In the genomic region with DNA sequence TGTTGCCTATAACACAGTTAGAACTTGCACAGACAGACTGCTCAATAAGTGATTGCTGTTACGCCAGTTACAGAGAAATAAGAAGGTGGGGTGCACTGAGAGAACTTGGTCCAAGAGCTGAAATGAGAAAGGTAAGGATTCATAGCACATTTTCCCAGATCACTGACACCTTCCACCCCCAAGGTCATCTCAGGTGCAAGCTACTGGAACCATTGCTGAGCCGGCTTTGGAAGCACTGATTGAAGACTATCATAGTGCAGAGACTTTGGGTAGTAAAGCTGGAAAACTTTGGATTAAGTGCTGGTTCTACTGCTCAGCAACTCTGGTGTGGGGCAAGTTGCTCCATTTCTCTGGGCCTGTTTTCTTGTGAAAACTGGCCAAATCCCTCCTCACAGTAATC, we compare ENCODE assay signal across 1 cellular context.
A peak's percentile ranks its signal among the peaks of the same experiment; 100 is the strongest.
TF ChIP-seq lines count a peak whose summit lies in the region.

No MANE protein-coding gene starts in this region.

TF ChIP-seq in HepG2, 621 proteins besides CTCF, POLR2A, EP300 and RAD21:
- TF ChIP-seq ZMAT3 (CRISPR knock-in tag; conservative IDR thresholded peaks at IDR 0.05) (no peak), RBM22 (optimal IDR thresholded peaks at IDR 0.05; ENCODE audit: low read length) (peak; percentile 51)
